Comparison of ENCODE assay signal across 11 cellular contexts in genomic region chr7:36261019-36261754, GRCh38.
DNase-seq lines count a peak whose midpoint lies in the region; ATAC-seq, FAIRE-seq and TF ChIP-seq lines count a peak whose summit lies in the region.
"Had no signal": no experiment of that assay in that cellular context is flagged by ENCODE, and none has a peak within 500 bp of the region (broad histone marks: within the 10 kb centered on the region; RNA-seq: fewer than 3 reads in every experiment).

No MANE protein-coding gene starts in this region.

- no peaks in the 10 kb centered on the region for H3K27me3 ChIP-seq in left ventricle myocardium inferior (ENCODE audit: low read depth)
- no peaks in the 10 kb centered on the region for H3K27me3 ChIP-seq in HL-60 (ENCODE audit: insufficient read depth, poor library complexity, severe bottlenecking)
- no peaks in the 10 kb centered on the region for H3K27me3 ChIP-seq in vagina

- H3K4me3 ChIP-seq in left ventricle myocardium inferior (no peak overlapping the region), HL-60 (replicated peaks; ENCODE audit: insufficient read depth, low read length) (no peak overlapping the region), vagina (no peak overlapping the region)

- intact Hi-C loops in left ventricle myocardium inferior (cut with micrococcal nuclease) (no loop called here), cardiac septum (cut with DNase I) (no loop called here), vagina (cut with DNase I) (no loop called here)

- H3K9me3 ChIP-seq in left ventricle myocardium inferior (replicated peaks) (no peaks in the 10 kb centered on the region), vagina (no peaks in the 10 kb centered on the region)

- no peak for TF ChIP-seq POLR2A in vagina (IDR thresholded peaks at IDR 0.05)

- ATAC-seq in HG02623 (IDR thresholded peaks at IDR 0.05; ENCODE audit: unreplicated experiment): no peak

- FAIRE-seq in urothelium cell line (lab: Jason Lieb, UNC): no peak

- no peak for DNase-seq in left ventricle myocardium inferior
- no peak for DNase-seq in cardiac septum (ENCODE audit: low spot score)
- peak in 1 of 2 experiments; percentile 57 for DNase-seq in HL-60 (ENCODE audit: low read depth in 1 of 2, low spot score in 1 of 2)
- DNase-seq in fibroblast of peridontal ligament (ENCODE audit: extremely low read depth): peak; percentile 52
- peak in 1 of 2 donors; percentile 28 for DNase-seq in vagina (ENCODE audit: extremely low spot score in 2 of 2)
- no peak for DNase-seq in urothelium cell line (ENCODE audit: low spot score)
- no peak for DNase-seq in AG08396 (ENCODE audit: low spot score)
- DNase-seq: activated CD4-positive, alpha-beta T cell treated with anti-CD3 and anti-CD28 coated beads, Interleukin-2, amount 10 ng/mL, durations not matched to agents 7 days and 5 days; activated naive CD8-positive, alpha-beta T cell treated with anti-CD3 and anti-CD28 coated beads, Interleukin-2, amount 10 ng/mL, durations not matched to agents 7 days and 5 days; immature natural killer cell had no signal

- H3K27ac ChIP-seq in left ventricle myocardium inferior (replicated peaks) (peak overlapping the region; percentile 34), HL-60 (replicated peaks) (peak overlapping the region; percentile 49), vagina (peak overlapping the region; percentile 55)

- peaks cover 56% of the 10 kb centered on the region for H3K4me1 ChIP-seq in left ventricle myocardium inferior
- H3K4me1 ChIP-seq in vagina: peaks cover 72% of the 10 kb centered on the region

- no peak for TF ChIP-seq CTCF in left ventricle myocardium inferior (IDR thresholded peaks at IDR 0.05; ENCODE audit: borderline replicate concordance)
- TF ChIP-seq CTCF in HL-60 (IDR thresholded peaks at IDR 0.05; ENCODE audit: insufficient read depth, low read length): no peak
- no peak for TF ChIP-seq CTCF in vagina (IDR thresholded peaks at IDR 0.05)

- H3K36me3 ChIP-seq in left ventricle myocardium inferior (no peaks in the 10 kb centered on the region), vagina (no peaks in the 10 kb centered on the region)
